ENCODE assay signal across 18 cellular contexts in genomic region chr15:58190419-58190818, GRCh38. TPM values are rescaled to one million over a fixed set of nuclear protein-coding genes. Genes with fewer than 3 reads are reported as not detected.
DNase-seq lines count a peak whose midpoint lies in the region; ATAC-seq and TF ChIP-seq lines count a peak whose summit lies in the region.
"Had no signal": no experiment of that assay in that cellular context is flagged by ENCODE, and none has a peak within 500 bp of the region (broad histone marks: within the 10 kb centered on the region; RNA-seq: fewer than 3 reads in every experiment).

No MANE protein-coding gene starts in this region.

- no peak overlapping the region for H3K4me3 ChIP-seq in colonic mucosa
- H3K4me3 ChIP-seq: SJCRH30 had no signal

- ATAC-seq in esophagus mucosa, result peak; percentile 62
- no peak for ATAC-seq in HG02840 (IDR thresholded peaks at IDR 0.05; ENCODE audit: low FRiP score, unreplicated experiment)

- intact Hi-C loops in colonic mucosa (cut with DNase I), result no loop called here

- H3K9ac ChIP-seq in colonic mucosa (ENCODE audit: low read depth in 2 of 2, low read length in 2 of 2), result no peak overlapping the region
- H3K9ac ChIP-seq: KMS-11 had no signal

- no peak for TF ChIP-seq CTCF in colonic mucosa (IDR thresholded peaks at IDR 0.05)

- H3K27me3 ChIP-seq in colonic mucosa, result no peaks in the 10 kb centered on the region
- H3K27me3 ChIP-seq: SJCRH30 had no signal

- H3K36me3 ChIP-seq in colonic mucosa, result no peaks in the 10 kb centered on the region
- H3K36me3 ChIP-seq: SJCRH30 had no signal

- no peaks in the 10 kb centered on the region for H3K9me3 ChIP-seq in colonic mucosa
- H3K9me3 ChIP-seq: SJCRH30 had no signal

- no peak overlapping the region for H3K27ac ChIP-seq in colonic mucosa
- H3K27ac ChIP-seq: KMS-11, SJCRH30 had no signal

- H3K4me1 ChIP-seq in colonic mucosa, result no peaks in the 10 kb centered on the region
- H3K4me1 ChIP-seq: Caco-2, SJCRH30 had no signal

- peak; percentile 21 for DNase-seq in ELR (ENCODE audit: low read depth)
- DNase-seq in NCI-H226, result peak; percentile 68
- peak; percentile 33 for DNase-seq in renal cortical epithelial cell (ENCODE audit: low read depth)
- no peak for DNase-seq in DMS79 (lab: John Stamatoyannopoulos, UW)
- DNase-seq in UCSD-AML1 (lab: John Stamatoyannopoulos, UW; ENCODE audit: unreplicated experiment), result no peak
- DNase-seq in colonic mucosa, result no peak
- DNase-seq: Caco-2, GDM1, GOT3, MM.1S, NCI-H1105 treated with DMSO at 0.1 percent for 48 hours, NCI-H2029, NCI-H2171 treated with DMSO at 0.1 percent for 48 hours, NCI-H510A, SJCRH30 had no signal

RNA-seq across cellular contexts. Expression of gene AQP9, which starts 52.2 kb away (rescaled TPM):
- total RNA-seq in esophagus mucosa (0.60 TPM), renal cortical epithelial cell (0.35 and 0.40 TPM in 2 replicates), colonic mucosa (under 1 TPM in 1 of 2 donors, not detected in 1; 0.98 TPM)
- total RNA-seq: Caco-2 had no signal

Comparison
In these comparisons a context has a peak if more than half of its experiments do, and no peak if none do; other contexts are left out.
1. DNase-seq: peak in ELR (single experiment), NCI-H226 (single experiment) and renal cortical epithelial cell (single experiment); none in DMS79 (single experiment), UCSD-AML1 (single experiment) and colonic mucosa (single experiment).